11 cellular contexts compared by ENCODE assay signal in the genomic region with DNA sequence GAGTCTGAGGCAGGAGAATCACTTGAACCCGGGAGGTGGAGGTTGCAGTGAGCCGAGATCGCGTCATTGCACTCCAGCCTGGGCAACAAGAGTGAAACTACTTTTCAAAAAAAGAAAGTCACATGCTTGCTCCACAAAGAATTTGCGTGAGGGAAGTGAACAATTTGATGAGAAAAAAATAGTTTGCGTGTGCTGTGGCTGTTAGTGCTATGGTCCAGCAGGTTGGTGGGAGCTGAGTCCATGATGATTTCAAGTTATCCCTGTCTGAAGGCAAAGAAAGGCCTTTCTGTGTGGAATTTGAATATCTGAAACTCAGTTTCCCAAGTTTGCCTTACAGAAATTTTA. TPM values are rescaled to one million over a fixed set of nuclear protein-coding genes. Genes with fewer than 3 reads are reported as not detected.
DNase-seq lines count a peak whose midpoint lies in the region; ATAC-seq and TF ChIP-seq lines count a peak whose summit lies in the region.
"Had no signal": no experiment of that assay in that cellular context is flagged by ENCODE, and none has a peak within 500 bp of the region (broad histone marks: within the 10 kb centered on the region; RNA-seq: fewer than 3 reads in every experiment).

No MANE protein-coding gene starts in this region.

- no peak overlapping the region for H3K4me3 ChIP-seq in effector memory CD4-positive, alpha-beta T cell (ENCODE audit: insufficient read depth, low read depth, low read length, poor library complexity, severe bottlenecking)
- H3K4me3 ChIP-seq in skin epidermis, result peak overlapping the region in 2 of 7 experiments; percentile 14 to 17

- H3K36me3 Mint-ChIP-seq in activated CD4-positive, alpha-beta T cell treated with anti-CD3 and anti-CD28 coated beads for 36 hours (ENCODE audit: low read depth), result peaks cover 74% of the 10 kb centered on the region

- intact Hi-C loops in activated CD4-positive, alpha-beta T cell treated with anti-CD3 and anti-CD28 coated beads for 36 hours (cut with DNase I, micrococcal nuclease), result loop anchor here in 1 of 2 experiments (10.0 kb wide), 1 partner anchor 64 kb away; no protein-coding TSS in a partner anchor

- H3K27ac ChIP-seq in effector memory CD4-positive, alpha-beta T cell (ENCODE audit: insufficient read depth, low read length, poor library complexity, severe bottlenecking), result peak overlapping the region; percentile 70
- peak overlapping the region in 13 of 21 experiments; percentile 3 to 94 (median 37) for H3K27ac ChIP-seq in skin epidermis

- H3K27me3 Mint-ChIP-seq in activated CD4-positive, alpha-beta T cell treated with anti-CD3 and anti-CD28 coated beads for 36 hours, result no peaks in the 10 kb centered on the region

- DNase-seq in activated CD4-positive, alpha-beta T cell treated with anti-CD3 and anti-CD28 coated beads for 36 hours, result no peak
- no peak for DNase-seq in activated CD4-positive, alpha-beta T cell treated with anti-CD3 and anti-CD28 coated beads, Interleukin-2, amount 50 U/mL, for 4 hours
- no peak for DNase-seq in effector memory CD4-positive, alpha-beta T cell
- DNase-seq in activated CD4-positive, CD25-positive, alpha-beta regulatory T cell (lab: John Stamatoyannopoulos, UW), result no peak
- no peak for DNase-seq in GM13976 (ENCODE audit: low spot score)
- DNase-seq: head of caudate nucleus, NCI-H2171 treated with DMSO at 0.1 percent for 48 hours had no signal

- peaks cover 66% of the 10 kb centered on the region for H3K4me1 Mint-ChIP-seq in activated CD4-positive, alpha-beta T cell treated with anti-CD3 and anti-CD28 coated beads for 36 hours

- H3K4me3 Mint-ChIP-seq in activated CD4-positive, alpha-beta T cell treated with anti-CD3 and anti-CD28 coated beads for 36 hours, result peak overlapping the region; percentile 100

- peaks cover 24% of the 10 kb centered on the region for H3K36me3 ChIP-seq in effector memory CD4-positive, alpha-beta T cell (ENCODE audit: control insufficient read depth, insufficient read depth, low read length)

- no peak for ATAC-seq in activated CD4-positive, alpha-beta T cell treated with anti-CD3 and anti-CD28 coated beads for 36 hours
- no peak for ATAC-seq in GM21367 (IDR thresholded peaks at IDR 0.05; ENCODE audit: unreplicated experiment)

- H3K27ac Mint-ChIP-seq in activated CD4-positive, alpha-beta T cell treated with anti-CD3 and anti-CD28 coated beads for 36 hours, result peak overlapping the region; percentile 84

- no peaks in the 10 kb centered on the region for H3K9me3 Mint-ChIP-seq in activated CD4-positive, alpha-beta T cell treated with anti-CD3 and anti-CD28 coated beads for 36 hours (ENCODE audit: low read depth)

- in situ Hi-C loops in GM13976 (cut with MboI; ENCODE audit: low sequenced_read_pairs, unreplicated experiment), result no loop called here

- no peak for TF ChIP-seq CTCF in GM13976 (IDR thresholded peaks at IDR 0.05; ENCODE audit: borderline replicate concordance, control extremely low read depth, extremely low read depth, insufficient read depth, missing control alignments)

- H3K9me3 ChIP-seq in effector memory CD4-positive, alpha-beta T cell (ENCODE audit: control insufficient read depth, low read length), result no peaks in the 10 kb centered on the region

- no peaks in the 10 kb centered on the region for H3K27me3 ChIP-seq in effector memory CD4-positive, alpha-beta T cell (replicated peaks; ENCODE audit: control insufficient read depth, insufficient read depth, low read length, poor library complexity, severe bottlenecking)

- POLR2A ChIA-PET in activated CD4-positive, alpha-beta T cell treated with anti-CD3 and anti-CD28 coated beads for 36 hours (lab: Charles Lee), result interaction anchor here (0.6 to 1.6 kb wide), 4 partner anchors 25 to 1688 kb away, joined by 3 to 9 read pairs (median 4); partner anchors contain the start of gene ST6GALNAC2

- H3K4me1 ChIP-seq in effector memory CD4-positive, alpha-beta T cell (ENCODE audit: control insufficient read depth, insufficient read depth, low read length, poor library complexity, severe bottlenecking), result peaks cover 39% of the 10 kb centered on the region

- CTCF ChIA-PET in activated CD4-positive, alpha-beta T cell treated with anti-CD3 and anti-CD28 coated beads for 36 hours (lab: Charles Lee), result interaction anchor here (0.7 kb wide), 1 partner anchor 69 kb away, joined by 3 read pairs; no protein-coding TSS in a partner anchor

TF ChIP-seq in PFSK-1, 5 proteins besides CTCF, POLR2A, EP300 and RAD21:
- TF ChIP-seq FOXP2 (optimal IDR thresholded peaks at IDR 0.05; ENCODE audit: borderline replicate concordance, extremely low read depth, extremely low read length, insufficient read depth), result no peak
- TF ChIP-seq SIN3A (IDR thresholded peaks at IDR 0.05; ENCODE audit: borderline replicate concordance, insufficient read depth, low read length), result no peak
- no peak for TF ChIP-seq TAF1 (IDR thresholded peaks at IDR 0.05; ENCODE audit: borderline replicate concordance, insufficient read depth, low read length)
- peak; percentile 40; the same call in 1 of the 2 replicates for TF ChIP-seq POLR2AphosphoS5 (IDR thresholded peaks at IDR 0.05; ENCODE audit: low read depth, low read length)
TF ChIP-seq in PFSK-1: peak in this region for 1.

RNA-seq across cellular contexts. Expression of gene PRCD, which starts 21.0 kb away (rescaled TPM):
- total RNA-seq in activated CD4-positive, alpha-beta T cell treated with anti-CD3 and anti-CD28 coated beads for 36 hours, result not detected
- 0.88 TPM for polyA plus RNA-seq in PFSK-1 (2012; ENCODE audit: insufficient read length, low read depth)

RNA-seq across cellular contexts. Expression of gene CYGB, which starts 23.3 kb away (rescaled TPM):
- not detected for total RNA-seq in activated CD4-positive, alpha-beta T cell treated with anti-CD3 and anti-CD28 coated beads for 36 hours
- polyA plus RNA-seq in PFSK-1 (2012; ENCODE audit: insufficient read length, low read depth), result 0.39 TPM

RNA-seq across cellular contexts. Expression of gene ST6GALNAC2, which starts 24.8 kb away (rescaled TPM):
- total RNA-seq in activated CD4-positive, alpha-beta T cell treated with anti-CD3 and anti-CD28 coated beads for 36 hours, result under 1 TPM in 1 of 2 experiments, not detected in 1; 0.32 TPM
- not detected for polyA plus RNA-seq in PFSK-1 (2012; ENCODE audit: insufficient read length, low read depth)
- polyA plus RNA-seq: neural cell had no signal

RNA-seq across cellular contexts. Expression of gene RHBDF2, which starts 59.6 kb away (rescaled TPM):
- 10 to 100 TPM; 23.9 to 28.4 TPM for total RNA-seq in activated CD4-positive, alpha-beta T cell treated with anti-CD3 and anti-CD28 coated beads for 36 hours
- 19.3 TPM for polyA plus RNA-seq in PFSK-1 (2012; ENCODE audit: insufficient read length, low read depth)
- polyA plus RNA-seq: neural cell had no signal
